ENCODE assay signal across 9 cellular contexts in genomic region chr22:43481528-43482309, GRCh38.
DNase-seq lines count a peak whose midpoint lies in the region; ATAC-seq, FAIRE-seq and TF ChIP-seq lines count a peak whose summit lies in the region.
"Had no signal": no experiment of that assay in that cellular context is flagged by ENCODE, and none has a peak within 500 bp of the region (broad histone marks: within the 10 kb centered on the region; RNA-seq: fewer than 3 reads in every experiment).

No MANE protein-coding gene starts in this region.

- H3K4me3 ChIP-seq in Jurkat, Clone E6-1 (ENCODE audit: low read length) = no peak overlapping the region
- H3K4me3 ChIP-seq in GM23248 = no peak overlapping the region

- no peaks in the 10 kb centered on the region; the same call in 1 of the 2 replicates for H3K27me3 ChIP-seq in GM23248 (replicated peaks; ENCODE audit: insufficient read depth)

- no peaks in the 10 kb centered on the region for H3K36me3 Mint-ChIP-seq in activated T-helper 1 cell treated with anti-CD3 and anti-CD28 coated beads, Interleukin-12 subunit alpha, Interleukin-12 subunit beta, Interleukin-2, Interleukin-4 antibody, amounts not matched to agents 30 ng/mL and 10 ng/mL and 1 ng/mL, durations not matched to agents 14 hours and 24 hours and 36 hours (ENCODE audit: low read depth)
- H3K36me3 Mint-ChIP-seq in neural crest cell (ENCODE audit: low read depth) = no peaks in the 10 kb centered on the region

- H3K4me1 Mint-ChIP-seq in activated T-helper 1 cell treated with anti-CD3 and anti-CD28 coated beads, Interleukin-12 subunit alpha, Interleukin-12 subunit beta, Interleukin-2, Interleukin-4 antibody, amounts not matched to agents 30 ng/mL and 10 ng/mL and 1 ng/mL, durations not matched to agents 14 hours and 24 hours and 36 hours (ENCODE audit: low read depth) = peaks cover 11% of the 10 kb centered on the region
- H3K4me1 Mint-ChIP-seq in neural crest cell = peaks cover 4% of the 10 kb centered on the region

- intact Hi-C loops in activated T-helper 1 cell treated with anti-CD3 and anti-CD28 coated beads, Interleukin-12 subunit alpha, Interleukin-12 subunit beta, Interleukin-2, Interleukin-4 antibody, amounts not matched to agents 30 ng/mL and 10 ng/mL and 1 ng/mL, durations not matched to agents 14 hours and 24 hours and 36 hours (cut with micrococcal nuclease) = no loop called here

- no peak overlapping the region for H3K27ac ChIP-seq in GM23248

- H3K9me3 Mint-ChIP-seq in activated T-helper 1 cell treated with anti-CD3 and anti-CD28 coated beads, Interleukin-12 subunit alpha, Interleukin-12 subunit beta, Interleukin-2, Interleukin-4 antibody, amounts not matched to agents 30 ng/mL and 10 ng/mL and 1 ng/mL, durations not matched to agents 14 hours and 24 hours and 36 hours = no peaks in the 10 kb centered on the region
- H3K9me3 Mint-ChIP-seq in neural crest cell = no peaks in the 10 kb centered on the region

- no peak overlapping the region for H3K9ac ChIP-seq in GM23248

- no peaks in the 10 kb centered on the region for H3K9me2 ChIP-seq in GM23248 (ENCODE audit: insufficient read depth)

- no peaks in the 10 kb centered on the region for H3K9me3 ChIP-seq in GM23248 (ENCODE audit: low read depth)

- no peak overlapping the region for H2AFZ ChIP-seq in GM23248

- no peaks in the 10 kb centered on the region for H3F3A ChIP-seq in GM23248 (ENCODE audit: insufficient read depth)

- FAIRE-seq in urothelium cell line (lab: Jason Lieb, UNC) = no peak
- FAIRE-seq: A204.1 had no signal

- H3K4me2 ChIP-seq in GM23248 (ENCODE audit: unreplicated experiment) = no peak overlapping the region

- peak overlapping the region; percentile 88 for H3K27ac Mint-ChIP-seq in activated T-helper 1 cell treated with anti-CD3 and anti-CD28 coated beads, Interleukin-12 subunit alpha, Interleukin-12 subunit beta, Interleukin-2, Interleukin-4 antibody, amounts not matched to agents 30 ng/mL and 10 ng/mL and 1 ng/mL, durations not matched to agents 14 hours and 24 hours and 36 hours
- no peak overlapping the region for H3K27ac Mint-ChIP-seq in neural crest cell (ENCODE audit: unreplicated experiment)

- H4K20me1 ChIP-seq in GM23248 (ENCODE audit: insufficient read depth) = no peaks in the 10 kb centered on the region

- H3K27me3 Mint-ChIP-seq in activated T-helper 1 cell treated with anti-CD3 and anti-CD28 coated beads, Interleukin-12 subunit alpha, Interleukin-12 subunit beta, Interleukin-2, Interleukin-4 antibody, amounts not matched to agents 30 ng/mL and 10 ng/mL and 1 ng/mL, durations not matched to agents 14 hours and 24 hours and 36 hours (ENCODE audit: insufficient read depth) = no peaks in the 10 kb centered on the region
- H3K27me3 Mint-ChIP-seq in neural crest cell (ENCODE audit: low read depth) = peaks cover under 1% of the 10 kb centered on the region

- peak overlapping the region; percentile 64 for H3K4me3 Mint-ChIP-seq in activated T-helper 1 cell treated with anti-CD3 and anti-CD28 coated beads, Interleukin-12 subunit alpha, Interleukin-12 subunit beta, Interleukin-2, Interleukin-4 antibody, amounts not matched to agents 30 ng/mL and 10 ng/mL and 1 ng/mL, durations not matched to agents 14 hours and 24 hours and 36 hours
- H3K4me3 Mint-ChIP-seq in neural crest cell = no peak overlapping the region

- WGBS in GM23248 (ENCODE audit: low coverage in 1 of 2, low lambda C conversion rate in 2 of 2, missing lambda C conversion rate in 2 of 2), 2 experiments = 22 to 27% methylated on average over 17 to 18 of the region's 18 CpGs

- DNase-seq in DMS53 (lab: John Stamatoyannopoulos, UW) (peak; percentile 21), DMS53 treated with DMSO at 0.1 percent for 48 hours (lab: John Stamatoyannopoulos, UW; ENCODE audit: unreplicated experiment) (no peak), neural crest cell (ENCODE audit: low read depth, low spot score) (no peak), GM23248 (no peak), urothelium cell line (ENCODE audit: low spot score) (no peak)
- DNase-seq in Jurkat, Clone E6-1 (ENCODE audit: low read depth, low spot score) = peak; percentile 43
- no peak for DNase-seq in activated T-helper 1 cell treated with anti-CD3 and anti-CD28 coated beads, Interleukin-12 subunit alpha, Interleukin-12 subunit beta, Interleukin-2, Interleukin-4 antibody, amounts not matched to agents 30 ng/mL and 10 ng/mL and 1 ng/mL, durations not matched to agents 14 hours and 24 hours and 36 hours (ENCODE audit: low spot score)

- no peaks in the 10 kb centered on the region for H3K4me1 ChIP-seq in GM23248 (ENCODE audit: insufficient read depth)

- no peaks in the 10 kb centered on the region for H3K36me3 ChIP-seq in GM23248 (ENCODE audit: low read depth)

- ATAC-seq in GM21619 (IDR thresholded peaks at IDR 0.05; ENCODE audit: unreplicated experiment) = no peak

- TF ChIP-seq CTCF in neural crest cell (conservative IDR thresholded peaks at IDR 0.05) = peak; percentile 38

- in situ Hi-C loops in GM23248 (cut with MboI) = no loop called here

- no peaks in the 10 kb centered on the region for H3K79me2 ChIP-seq in GM23248 (ENCODE audit: insufficient read depth)

Comparison
In these comparisons a context has a peak if more than half of its experiments do, and no peak if none do; other contexts are left out.
1. DNase-seq: peak in DMS53 (single experiment) and Jurkat, Clone E6-1 (single experiment); none in DMS53 treated with DMSO at 0.1 percent for 48 hours (single experiment), activated T-helper 1 cell treated with anti-CD3 and anti-CD28 coated beads, Interleukin-12 subunit alpha, Interleukin-12 subunit beta, Interleukin-2, Interleukin-4 antibody, amounts not matched to agents 30 ng/mL and 10 ng/mL and 1 ng/mL, durations not matched to agents 14 hours and 24 hours and 36 hours (single experiment), neural crest cell (single experiment), GM23248 (single experiment) and urothelium cell line (single experiment).